Comparison of ENCODE assay signal across 8 cellular contexts in the genomic region with DNA sequence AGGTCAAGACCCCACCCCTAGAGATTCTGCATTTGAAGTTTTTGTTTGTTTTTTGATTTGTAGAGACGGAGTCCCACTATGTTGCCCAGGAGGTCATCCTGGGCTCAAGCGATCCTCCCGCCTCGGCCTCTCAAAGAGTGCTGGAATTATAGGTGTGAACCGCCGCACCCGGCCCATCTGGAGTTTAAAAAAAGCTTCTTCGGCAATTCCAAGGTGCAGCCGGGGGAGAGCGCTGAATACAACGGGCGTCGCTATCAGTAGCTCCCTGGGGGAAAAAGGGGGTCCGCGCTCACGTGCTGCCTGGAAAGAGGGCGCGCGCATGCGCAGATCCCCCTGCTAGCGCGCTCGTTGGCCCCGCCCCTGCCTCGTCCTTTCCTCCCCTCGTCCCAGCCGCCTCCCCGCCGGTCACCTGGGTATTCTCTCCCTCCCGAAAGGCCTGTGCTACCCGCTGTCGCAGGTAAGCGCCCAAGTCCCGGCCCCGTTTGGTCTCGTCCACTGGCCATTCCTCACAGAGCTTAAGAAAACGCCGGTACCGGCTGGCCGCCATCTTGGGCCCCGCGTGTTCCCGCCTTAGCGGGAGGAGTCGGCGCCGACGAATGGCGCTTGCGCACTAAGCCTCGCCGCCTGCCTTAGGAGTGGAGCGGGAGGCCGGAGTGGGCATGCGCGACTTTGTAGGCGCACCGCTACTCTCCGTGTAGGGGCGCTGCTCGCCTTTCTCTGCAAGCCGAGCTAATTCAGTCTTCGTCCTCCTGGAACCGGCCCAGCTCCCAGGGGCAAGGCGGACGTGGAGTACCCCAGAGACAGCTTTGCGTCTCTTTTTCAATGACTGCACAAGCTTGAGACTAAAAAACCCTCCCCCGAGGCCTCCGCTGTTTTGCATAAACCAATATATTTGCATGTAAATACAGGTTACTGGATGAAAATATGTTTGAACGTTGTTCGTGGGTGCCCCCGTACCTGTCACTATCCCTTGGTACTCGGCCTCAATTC. TPM values are rescaled to one million over a fixed set of nuclear protein-coding genes. Genes with fewer than 3 reads are reported as not detected.
DNase-seq lines count a peak whose midpoint lies in the region; ATAC-seq lines count a peak whose summit lies in the region.

Gene UQCC2 (minus strand): TSS at position 561 of the 990 bp plus-strand sequence. CDS start 14 bp downstream, at position 547.

- peaks cover 0 to 28% (median 6%) of the 10 kb centered on the region in 3 donors for H3K36me3 Mint-ChIP-seq in CD8-positive, alpha-beta memory T cell

- POLR2A ChIA-PET in CD8-positive, alpha-beta memory T cell (lab: Charles Lee) = interaction anchor here (0.6 to 2.1 kb wide), 9 partner anchors 14 to 526 kb away, joined by 3 to 8 read pairs (median 4); partner anchors contain the start of genes BAK1, HMGA1 and ITPR3

- peak; percentile 96 to 99 (median 98) for DNase-seq in CD8-positive, alpha-beta memory T cell
- DNase-seq in HS-5 (ENCODE audit: low read depth) = peak; percentile 85
- DNase-seq in NK-92 (lab: John Stamatoyannopoulos, UW; ENCODE audit: unreplicated experiment) = peak; percentile 85
- peak; percentile 94 to 96 for DNase-seq in activated CD8-positive, alpha-beta memory T cell treated with anti-CD3 and anti-CD28 coated beads for 1 hour (ENCODE audit: extremely low read depth in 1 of 2, low read depth in 1 of 2)
- DNase-seq in effector CD8-positive, alpha-beta T cell (lab: John Stamatoyannopoulos, UW) = peak; percentile 96
- peak; percentile 97 to 98 for DNase-seq in lung microvascular endothelial cell (ENCODE audit: low read depth in 2 of 2)
- peak; percentile 91 to 96 (median 95) for DNase-seq in stimulated activated CD4-positive, alpha-beta T cell treated with anti-CD3 and anti-CD28 coated beads, TNF-alpha, amount 100 ng/mL, for 48 hours (ENCODE audit: low read depth in 3 of 3)

- peak within 1 kb of the TSS; percentile 96 to 99 (median 98) for H3K27ac Mint-ChIP-seq in CD8-positive, alpha-beta memory T cell

- peaks cover 3% of the 10 kb centered on the region for H3K36me3 ChIP-seq in CD8-positive, alpha-beta memory T cell (ENCODE audit: insufficient read depth, low read length)

- peak within 1 kb of the TSS; percentile 98 for H3K4me3 ChIP-seq in CD8-positive, alpha-beta memory T cell (ENCODE audit: low read length)

- peaks cover 18% of the 10 kb centered on the region for H3K4me1 ChIP-seq in CD8-positive, alpha-beta memory T cell (ENCODE audit: insufficient read depth, low read length)

- H3K27ac ChIP-seq in CD8-positive, alpha-beta memory T cell (ENCODE audit: low read depth, low read length) = peak within 1 kb of the TSS; percentile 91

- H3K9me3 Mint-ChIP-seq in CD8-positive, alpha-beta memory T cell = no peaks in the 10 kb centered on the region

- peaks cover 0 to 2% of the 10 kb centered on the region in 2 donors for H3K27me3 Mint-ChIP-seq in CD8-positive, alpha-beta memory T cell

- peak; percentile 85 for ATAC-seq in GM19467 (IDR thresholded peaks at IDR 0.05; ENCODE audit: unreplicated experiment)

- peak within 1 kb of the TSS; percentile 98 to 100 (median 99) for H3K4me3 Mint-ChIP-seq in CD8-positive, alpha-beta memory T cell

- no peaks in the 10 kb centered on the region for H3K27me3 ChIP-seq in CD8-positive, alpha-beta memory T cell (ENCODE audit: insufficient read depth, low read length, poor library complexity, severe bottlenecking)

- CTCF ChIA-PET in CD8-positive, alpha-beta memory T cell (lab: Charles Lee) = interaction anchor here (0.9 to 2.3 kb wide), 19 partner anchors 9 to 444 kb away, joined by 3 to 20 read pairs (median 4); no protein-coding TSS in a partner anchor

- H3K9me3 ChIP-seq in CD8-positive, alpha-beta memory T cell (ENCODE audit: low read length) = no peaks in the 10 kb centered on the region

- peaks cover 26 to 39% (median 39%) of the 10 kb centered on the region in 3 donors for H3K4me1 Mint-ChIP-seq in CD8-positive, alpha-beta memory T cell

RNA-seq across cellular contexts. Expression of gene UQCC2, which starts in this region (rescaled TPM):
- 100 to 1,000 TPM; 150 to 157 TPM for total RNA-seq in CD8-positive, alpha-beta memory T cell
- 46.7 TPM for polyA plus RNA-seq in CD8-positive, alpha-beta memory T cell
- total RNA-seq in lung microvascular endothelial cell = 18.8 and 20.0 TPM in 2 replicates

Comparison
In these comparisons a context has a peak if more than half of its experiments do, and no peak if none do; other contexts are left out.
1. Peak in every context shown above with its lines: DNase-seq, ATAC-seq, H3K4me3 ChIP-seq and H3K27ac ChIP-seq.